Comparison of ENCODE assay signal across 8 cellular contexts in genomic region chr14:32657081-32657480, GRCh38.
A peak's percentile ranks its signal among the peaks of the same experiment; 100 is the strongest.
DNase-seq lines count a peak whose midpoint lies in the region; ATAC-seq, FAIRE-seq and TF ChIP-seq lines count a peak whose summit lies in the region.

No MANE protein-coding gene starts in this region.

- no peak overlapping the region for H3K4me3 ChIP-seq in bronchial epithelial cell (ENCODE audit: low read depth, low read length)

- FAIRE-seq in bronchial epithelial cell (lab: Jason Lieb, UNC), result no peak

- POLR2A ChIA-PET in activated CD4-positive, alpha-beta memory T cell treated with anti-CD3 and anti-CD28 coated beads for 36 hours (lab: Charles Lee), result no interaction called here

- no peaks in the 10 kb centered on the region for H3K36me3 ChIP-seq in bronchial epithelial cell (ENCODE audit: control insufficient read depth, insufficient read depth, low read length)

- CTCF ChIA-PET in activated CD4-positive, alpha-beta memory T cell treated with anti-CD3 and anti-CD28 coated beads for 36 hours (lab: Charles Lee), result no interaction called here

- intact Hi-C loops in activated CD4-positive, alpha-beta memory T cell treated with anti-CD3 and anti-CD28 coated beads for 36 hours (cut with micrococcal nuclease), result no loop called here

- DNase-seq in CD1c-positive myeloid dendritic cell (ENCODE audit: extremely low spot score), result peak; percentile 87
- peak; percentile 79 for DNase-seq in bronchial epithelial cell (ENCODE audit: low read depth)
- peak; percentile 54 for DNase-seq in myocyte (ENCODE audit: low read depth)
- no peak for DNase-seq in NCI-H1436 (lab: John Stamatoyannopoulos, UW)
- no peak for DNase-seq in NCI-H446 treated with DMSO at 0.1 percent for 48 hours (lab: John Stamatoyannopoulos, UW)
- no peak for DNase-seq in activated CD4-positive, alpha-beta memory T cell treated with anti-CD3 and anti-CD28 coated beads for 36 hours
- DNase-seq in COLO668 (lab: John Stamatoyannopoulos, UW; ENCODE audit: unreplicated experiment), result no peak

- ATAC-seq in HG03342 (IDR thresholded peaks at IDR 0.05; ENCODE audit: unreplicated experiment), result peak; percentile 56

- no peaks in the 10 kb centered on the region for H3K27me3 ChIP-seq in bronchial epithelial cell (ENCODE audit: control insufficient read depth, insufficient read depth, low read length)

- H3K27me3 Mint-ChIP-seq in activated CD4-positive, alpha-beta memory T cell treated with anti-CD3 and anti-CD28 coated beads for 36 hours, result no peaks in the 10 kb centered on the region

- H3K27ac Mint-ChIP-seq in activated CD4-positive, alpha-beta memory T cell treated with anti-CD3 and anti-CD28 coated beads for 36 hours, result no peak overlapping the region

- no peaks in the 10 kb centered on the region for H3K9me3 Mint-ChIP-seq in activated CD4-positive, alpha-beta memory T cell treated with anti-CD3 and anti-CD28 coated beads for 36 hours

- no peak for TF ChIP-seq CTCF in bronchial epithelial cell (IDR thresholded peaks at IDR 0.05; ENCODE audit: insufficient read depth, low read length, severe bottlenecking)

- no peak overlapping the region for H3K4me3 Mint-ChIP-seq in activated CD4-positive, alpha-beta memory T cell treated with anti-CD3 and anti-CD28 coated beads for 36 hours

- H3K36me3 Mint-ChIP-seq in activated CD4-positive, alpha-beta memory T cell treated with anti-CD3 and anti-CD28 coated beads for 36 hours, result no peaks in the 10 kb centered on the region

- no peaks in the 10 kb centered on the region for H3K4me1 Mint-ChIP-seq in activated CD4-positive, alpha-beta memory T cell treated with anti-CD3 and anti-CD28 coated beads for 36 hours (ENCODE audit: low read depth)

Comparison
In these comparisons a context has a peak if more than half of its experiments do, and no peak if none do; other contexts are left out.
1. DNase-seq: peak in CD1c-positive myeloid dendritic cell (single experiment), bronchial epithelial cell (single experiment) and myocyte (single experiment); none in NCI-H1436 (single experiment), NCI-H446 treated with DMSO at 0.1 percent for 48 hours (single experiment), activated CD4-positive, alpha-beta memory T cell treated with anti-CD3 and anti-CD28 coated beads for 36 hours (single experiment) and COLO668 (single experiment).